23 cellular contexts compared by ENCODE assay signal in the genomic region with DNA sequence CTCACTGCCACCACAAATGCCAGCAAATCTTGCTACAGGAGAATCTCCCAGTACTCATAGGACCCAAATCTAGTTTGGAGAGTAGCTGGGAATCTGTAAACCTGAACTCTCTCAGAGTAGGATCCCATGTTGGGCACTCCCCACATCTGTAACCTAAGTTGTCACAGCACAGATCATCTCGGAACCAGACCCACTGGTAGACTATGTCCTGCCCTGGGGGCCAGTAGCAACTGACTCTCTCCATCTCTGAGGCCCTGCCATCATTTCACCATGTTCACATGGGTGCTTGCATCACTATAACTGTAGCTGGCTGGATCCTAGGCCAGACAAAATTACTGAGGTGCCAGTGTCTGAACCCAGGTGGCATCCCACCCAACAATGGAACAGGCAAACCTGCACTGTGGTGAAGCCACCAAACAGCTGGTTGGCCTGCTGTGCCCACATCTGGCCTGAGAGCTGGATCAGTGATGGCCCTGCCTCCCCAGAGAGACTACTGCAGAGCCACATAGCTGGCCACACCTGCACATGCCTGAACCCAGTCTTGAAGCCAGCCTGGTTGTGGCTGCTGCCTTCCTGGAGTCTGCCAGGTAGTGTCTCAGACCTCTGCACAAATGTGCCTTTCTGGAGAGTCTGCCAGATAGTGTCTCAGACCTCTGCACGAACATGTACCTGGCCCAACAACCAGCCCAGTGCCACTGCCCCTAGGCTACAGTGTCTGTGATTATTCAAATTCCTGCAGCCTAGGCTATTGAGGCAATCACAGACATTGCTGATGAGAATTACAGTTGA.
A peak's percentile ranks its signal among the peaks of the same experiment; 100 is the strongest.
DNase-seq lines count a peak whose midpoint lies in the region; ATAC-seq and TF ChIP-seq lines count a peak whose summit lies in the region.
"Had no signal": no experiment of that assay in that cellular context is flagged by ENCODE, and none has a peak within 500 bp of the region (broad histone marks: within the 10 kb centered on the region; RNA-seq: fewer than 3 reads in every experiment).

No MANE protein-coding gene starts in this region.

- ATAC-seq in activated T-cell treated with anti-CD3 and anti-CD28 coated beads, Interleukin-2, amount 50 U/mL, for 72 hours (replicated peaks in 1 of 2), result no peak
- ATAC-seq in WTC11, result no peak
- ATAC-seq in stimulated activated memory B cell treated with anti-CD40 and anti-IgM and Interleukin-4, amounts not matched to agents 10 μg/mL and 1 μg/mL and 100 μg/mL, for 72 hours, result peak; percentile 20
- no peak for ATAC-seq in GM18505 (IDR thresholded peaks at IDR 0.05; ENCODE audit: unreplicated experiment)
- ATAC-seq: HepG2 had no signal

- POLR2A ChIA-PET in WTC11 (lab: Charles Lee), result no interaction called here

- no peaks in the 10 kb centered on the region for H3K4me1 Mint-ChIP-seq in activated T-cell treated with anti-CD3 and anti-CD28 coated beads, Interleukin-2, amount 50 U/mL, for 72 hours (ENCODE audit: low read depth)
- no peaks in the 10 kb centered on the region for H3K4me1 Mint-ChIP-seq in WTC11
- no peaks in the 10 kb centered on the region for H3K4me1 Mint-ChIP-seq in stimulated activated memory B cell treated with anti-CD40 and anti-IgM and Interleukin-4, amounts not matched to agents 10 μg/mL and 1 μg/mL and 100 μg/mL, for 72 hours

- peaks cover 0 to 3% of the 10 kb centered on the region in 2 donors for H3K9me3 Mint-ChIP-seq in activated T-cell treated with anti-CD3 and anti-CD28 coated beads, Interleukin-2, amount 50 U/mL, for 72 hours
- H3K9me3 Mint-ChIP-seq in WTC11, result peaks cover 5% of the 10 kb centered on the region
- peaks cover 3% of the 10 kb centered on the region for H3K9me3 Mint-ChIP-seq in stimulated activated memory B cell treated with anti-CD40 and anti-IgM and Interleukin-4, amounts not matched to agents 10 μg/mL and 1 μg/mL and 100 μg/mL, for 72 hours

- peaks cover 0 to 2% of the 10 kb centered on the region in 2 donors for H3K36me3 Mint-ChIP-seq in activated T-cell treated with anti-CD3 and anti-CD28 coated beads, Interleukin-2, amount 50 U/mL, for 72 hours (ENCODE audit: insufficient read depth in 2 of 2)
- no peaks in the 10 kb centered on the region for H3K36me3 Mint-ChIP-seq in WTC11
- peaks cover 10% of the 10 kb centered on the region for H3K36me3 Mint-ChIP-seq in stimulated activated memory B cell treated with anti-CD40 and anti-IgM and Interleukin-4, amounts not matched to agents 10 μg/mL and 1 μg/mL and 100 μg/mL, for 72 hours

- DNase-seq in activated T-cell treated with anti-CD3 and anti-CD28 coated beads, Interleukin-2, amount 50 U/mL, for 72 hours, result no peak
- DNase-seq in activated T-cell treated with anti-CD3 and anti-CD28 coated beads for 4 hours (no peak), WTC11 (ENCODE audit: low spot score) (no peak), islet precursor cell (peak; percentile 60)
- no peak for DNase-seq in stimulated activated naive CD4-positive, alpha-beta T cell (lab: John Stamatoyannopoulos, UW)
- no peak for DNase-seq in activated effector memory CD4-positive, alpha-beta T cell treated with anti-CD3 and anti-CD28 coated beads, Interleukin-2, amount 50 U/mL, for 16 hours
- DNase-seq: Calu3; CD4-positive, alpha-beta memory T cell; DMS153; GF-D8; HCEC 1CT; KBM-7; NCI-H1105; NCI-H146; NCI-H2029; NCI-H2227 treated with DMSO at 0.1 percent for 48 hours; NCI-H510A treated with DMSO at 0.1 percent for 48 hours; NCI-H748 treated with DMSO at 0.1 percent for 48 hours; NK-92 treated with Interleukin-12 subunit alpha and Interleukin-12 subunit beta, amount 100 ng/mL, for 24 hours; SJCRH30 had no signal

- no peak overlapping the region for H3K4me3 Mint-ChIP-seq in activated T-cell treated with anti-CD3 and anti-CD28 coated beads, Interleukin-2, amount 50 U/mL, for 72 hours
- no peak overlapping the region for H3K4me3 Mint-ChIP-seq in WTC11
- H3K4me3 Mint-ChIP-seq in stimulated activated memory B cell treated with anti-CD40 and anti-IgM and Interleukin-4, amounts not matched to agents 10 μg/mL and 1 μg/mL and 100 μg/mL, for 72 hours, result no peak overlapping the region
- H3K4me3 Mint-ChIP-seq: CD4-positive, alpha-beta memory T cell had no signal

- TF ChIP-seq CTCF in WTC11 (IDR thresholded peaks at IDR 0.05), result no peak

- H3K27me3 Mint-ChIP-seq in activated T-cell treated with anti-CD3 and anti-CD28 coated beads, Interleukin-2, amount 50 U/mL, for 72 hours (ENCODE audit: low read depth), result no peaks in the 10 kb centered on the region
- no peaks in the 10 kb centered on the region for H3K27me3 Mint-ChIP-seq in WTC11 (ENCODE audit: low read depth)
- H3K27me3 Mint-ChIP-seq in stimulated activated memory B cell treated with anti-CD40 and anti-IgM and Interleukin-4, amounts not matched to agents 10 μg/mL and 1 μg/mL and 100 μg/mL, for 72 hours, result no peaks in the 10 kb centered on the region
- H3K27me3 Mint-ChIP-seq: CD4-positive, alpha-beta memory T cell had no signal

- CTCF ChIA-PET in WTC11 (lab: Charles Lee), result no interaction called here

- peak overlapping the region; percentile 15 for H3K27ac Mint-ChIP-seq in activated T-cell treated with anti-CD3 and anti-CD28 coated beads, Interleukin-2, amount 50 U/mL, for 72 hours
- H3K27ac Mint-ChIP-seq in WTC11, result peak overlapping the region; percentile 23; the same call in 1 of the 2 replicates
- H3K27ac Mint-ChIP-seq in stimulated activated memory B cell treated with anti-CD40 and anti-IgM and Interleukin-4, amounts not matched to agents 10 μg/mL and 1 μg/mL and 100 μg/mL, for 72 hours, result no peak overlapping the region
- H3K27ac Mint-ChIP-seq: CD4-positive, alpha-beta memory T cell had no signal

- TF ChIP-seq POLR2A in GM18505 (IDR thresholded peaks at IDR 0.05; ENCODE audit: borderline replicate concordance, extremely low read depth, insufficient read depth, insufficient read length), result no peak

TF ChIP-seq in WTC11, 78 proteins besides CTCF, POLR2A, EP300 and RAD21 (continues in another document):
- no peak for TF ChIP-seq ZNF423 (CRISPR knock-in tag; IDR thresholded peaks at IDR 0.05)
- TF ChIP-seq, protein P1, sequence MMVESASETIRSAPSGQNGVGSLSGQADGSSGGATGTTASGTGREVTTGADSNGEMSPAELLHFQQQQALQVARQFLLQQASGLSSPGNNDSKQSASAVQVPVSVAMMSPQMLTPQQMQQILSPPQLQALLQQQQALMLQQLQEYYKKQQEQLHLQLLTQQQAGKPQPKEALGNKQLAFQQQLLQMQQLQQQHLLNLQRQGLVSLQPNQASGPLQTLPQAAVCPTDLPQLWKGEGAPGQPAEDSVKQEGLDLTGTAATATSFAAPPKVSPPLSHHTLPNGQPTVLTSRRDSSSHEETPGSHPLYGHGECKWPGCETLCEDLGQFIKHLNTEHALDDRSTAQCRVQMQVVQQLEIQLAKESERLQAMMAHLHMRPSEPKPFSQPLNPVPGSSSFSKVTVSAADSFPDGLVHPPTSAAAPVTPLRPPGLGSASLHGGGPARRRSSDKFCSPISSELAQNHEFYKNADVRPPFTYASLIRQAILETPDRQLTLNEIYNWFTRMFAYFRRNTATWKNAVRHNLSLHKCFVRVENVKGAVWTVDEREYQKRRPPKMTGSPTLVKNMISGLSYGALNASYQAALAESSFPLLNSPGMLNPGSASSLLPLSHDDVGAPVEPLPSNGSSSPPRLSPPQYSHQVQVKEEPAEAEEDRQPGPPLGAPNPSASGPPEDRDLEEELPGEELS (CRISPR knock-in tag; IDR thresholded peaks at IDR 0.05), result no peak
- TF ChIP-seq ZBTB21 (CRISPR knock-in tag; IDR thresholded peaks at IDR 0.05; ENCODE audit: borderline replicate concordance), result no peak
- TF ChIP-seq MXD4 (CRISPR knock-in tag; IDR thresholded peaks at IDR 0.05; ENCODE audit: borderline replicate concordance), result no peak
- TF ChIP-seq MYBL2 (CRISPR knock-in tag; IDR thresholded peaks at IDR 0.05), result no peak
- TF ChIP-seq SMAD3 (CRISPR knock-in tag; IDR thresholded peaks at IDR 0.05; ENCODE audit: borderline replicate concordance), result no peak
- TF ChIP-seq, protein P2, sequence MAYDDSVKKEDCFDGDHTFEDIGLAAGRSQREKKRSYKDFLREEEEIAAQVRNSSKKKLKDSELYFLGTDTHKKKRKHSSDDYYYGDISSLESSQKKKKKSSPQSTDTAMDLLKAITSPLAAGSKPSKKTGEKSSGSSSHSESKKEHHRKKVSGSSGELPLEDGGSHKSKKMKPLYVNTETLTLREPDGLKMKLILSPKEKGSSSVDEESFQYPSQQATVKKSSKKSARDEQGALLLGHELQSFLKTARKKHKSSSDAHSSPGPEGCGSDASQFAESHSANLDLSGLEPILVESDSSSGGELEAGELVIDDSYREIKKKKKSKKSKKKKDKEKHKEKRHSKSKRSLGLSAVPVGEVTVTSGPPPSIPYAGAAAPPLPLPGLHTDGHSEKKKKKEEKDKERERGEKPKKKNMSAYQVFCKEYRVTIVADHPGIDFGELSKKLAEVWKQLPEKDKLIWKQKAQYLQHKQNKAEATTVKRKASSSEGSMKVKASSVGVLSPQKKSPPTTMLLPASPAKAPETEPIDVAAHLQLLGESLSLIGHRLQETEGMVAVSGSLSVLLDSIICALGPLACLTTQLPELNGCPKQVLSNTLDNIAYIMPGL (CRISPR knock-in tag; IDR thresholded peaks at IDR 0.05), result no peak
- TF ChIP-seq RELA (CRISPR knock-in tag; IDR thresholded peaks at IDR 0.05; ENCODE audit: borderline replicate concordance), result no peak
- TF ChIP-seq, protein P3, sequence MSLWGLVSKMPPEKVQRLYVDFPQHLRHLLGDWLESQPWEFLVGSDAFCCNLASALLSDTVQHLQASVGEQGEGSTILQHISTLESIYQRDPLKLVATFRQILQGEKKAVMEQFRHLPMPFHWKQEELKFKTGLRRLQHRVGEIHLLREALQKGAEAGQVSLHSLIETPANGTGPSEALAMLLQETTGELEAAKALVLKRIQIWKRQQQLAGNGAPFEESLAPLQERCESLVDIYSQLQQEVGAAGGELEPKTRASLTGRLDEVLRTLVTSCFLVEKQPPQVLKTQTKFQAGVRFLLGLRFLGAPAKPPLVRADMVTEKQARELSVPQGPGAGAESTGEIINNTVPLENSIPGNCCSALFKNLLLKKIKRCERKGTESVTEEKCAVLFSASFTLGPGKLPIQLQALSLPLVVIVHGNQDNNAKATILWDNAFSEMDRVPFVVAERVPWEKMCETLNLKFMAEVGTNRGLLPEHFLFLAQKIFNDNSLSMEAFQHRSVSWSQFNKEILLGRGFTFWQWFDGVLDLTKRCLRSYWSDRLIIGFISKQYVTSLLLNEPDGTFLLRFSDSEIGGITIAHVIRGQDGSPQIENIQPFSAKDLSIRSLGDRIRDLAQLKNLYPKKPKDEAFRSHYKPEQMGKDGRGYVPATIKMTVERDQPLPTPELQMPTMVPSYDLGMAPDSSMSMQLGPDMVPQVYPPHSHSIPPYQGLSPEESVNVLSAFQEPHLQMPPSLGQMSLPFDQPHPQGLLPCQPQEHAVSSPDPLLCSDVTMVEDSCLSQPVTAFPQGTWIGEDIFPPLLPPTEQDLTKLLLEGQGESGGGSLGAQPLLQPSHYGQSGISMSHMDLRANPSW (CRISPR knock-in tag; conservative IDR thresholded peaks at IDR 0.05; ENCODE audit: low read depth), result no peak
